Comparison of ENCODE assay signal across 13 cellular contexts in the genomic region with DNA sequence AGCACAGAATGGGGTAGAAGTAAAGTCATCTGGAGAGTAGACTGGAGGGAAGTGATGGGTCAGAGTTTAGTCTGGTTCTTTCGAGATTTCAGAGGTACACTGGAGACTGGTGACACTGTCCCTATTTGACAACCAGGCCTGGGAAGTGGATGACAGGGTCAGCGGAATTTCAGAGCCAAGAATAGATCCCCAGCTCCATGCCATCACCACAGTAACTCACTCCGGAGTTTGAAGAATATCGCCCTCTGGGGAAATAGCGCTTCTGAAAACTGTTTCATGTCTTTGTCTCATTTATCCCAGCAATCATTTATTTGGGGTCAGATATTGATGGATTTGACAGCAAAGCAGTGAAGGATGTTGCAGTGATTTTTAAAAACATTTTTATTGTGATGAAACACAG. TPM values are rescaled to one million over a fixed set of nuclear protein-coding genes. Genes with fewer than 3 reads are reported as not detected.
"Had no signal": no experiment of that assay in that cellular context is flagged by ENCODE, and none has a peak within 500 bp of the region (broad histone marks: within the 10 kb centered on the region; RNA-seq: fewer than 3 reads in every experiment).

No MANE protein-coding gene starts in this region.

- DNase-seq: activated B cell treated with CpG ODN at 0.5 μM for 24 hours; activated CD4-positive, alpha-beta T cell treated with anti-CD3 and anti-CD28 coated beads for 48 hours; activated CD8-positive, alpha-beta memory T cell treated with anti-CD3 and anti-CD28 coated beads, Interleukin-2, amount 50 U/mL, for 4 hours; activated CD8-positive, alpha-beta T cell treated with anti-CD3 and anti-CD28 coated beads, Interleukin-2, amount 10 ng/mL, durations not matched to agents 7 days and 5 days; activated gamma-delta T cell treated with Interleukin-2 at 50 U/mL for 16 hours; activated naive CD8-positive, alpha-beta T cell treated with anti-CD3 and anti-CD28 coated beads, Interleukin-2, amount 10 ng/mL, durations not matched to agents 7 days and 5 days; activated T-cell treated with anti-CD3 and anti-CD28 coated beads, Interleukin-2, amount 50 U/mL, for 72 hours; brain microvascular endothelial cell; cerebellar nuclear complex; kidney; transverse colon had no signal

- H3K9me3 ChIP-seq: gastroesophageal sphincter, transverse colon had no signal

- H3K27me3 ChIP-seq: gastroesophageal sphincter, transverse colon had no signal

- H3K27ac ChIP-seq: brain microvascular endothelial cell, gastroesophageal sphincter, transverse colon had no signal

- H3K36me3 ChIP-seq: brain microvascular endothelial cell, gastroesophageal sphincter, transverse colon had no signal

- H3K4me3 ChIP-seq: gastroesophageal sphincter, transverse colon had no signal

RNA-seq across cellular contexts. Expression of gene NFASC, which starts 7.6 kb away (rescaled TPM):
- total RNA-seq: pulmonary artery endothelial cell had no signal
